ENCODE assay signal across 9 cellular contexts in the genomic region with DNA sequence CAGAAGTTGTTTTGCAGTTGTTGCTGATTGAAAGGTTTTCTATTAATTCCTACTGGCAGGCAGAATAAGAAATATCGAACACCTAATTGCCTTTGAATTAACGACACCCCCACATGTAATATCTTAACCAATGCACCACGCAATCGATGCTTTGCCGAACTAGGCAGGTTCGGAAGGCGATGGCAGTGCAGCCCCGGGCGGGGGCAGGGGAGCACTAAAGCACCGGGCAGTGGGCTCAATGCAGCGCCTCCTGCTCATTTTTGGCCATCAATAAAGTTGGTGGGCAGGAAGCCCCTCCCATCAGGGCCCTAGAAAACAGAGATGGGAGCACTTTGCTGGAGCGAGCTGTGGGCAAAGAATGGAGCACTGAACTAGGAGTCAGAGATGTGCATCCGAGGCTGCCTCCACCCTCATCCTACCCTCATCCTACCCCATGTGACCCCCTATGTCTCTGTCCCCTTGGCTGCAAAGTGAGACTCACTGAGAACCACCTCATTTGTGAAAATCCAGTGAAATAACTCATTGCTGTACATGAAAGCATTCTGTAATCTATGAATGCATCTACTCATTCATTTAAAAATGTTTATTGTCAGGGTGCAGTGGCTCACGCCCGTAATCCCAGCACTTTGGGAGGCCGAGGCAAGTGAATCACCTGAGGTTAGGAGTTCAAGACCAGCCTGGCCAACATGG.
"Had no signal": no experiment of that assay in that cellular context is flagged by ENCODE, and none has a peak within 500 bp of the region (broad histone marks: within the 10 kb centered on the region; RNA-seq: fewer than 3 reads in every experiment).

No MANE protein-coding gene starts in this region.

- DNase-seq: H7, HFFc6, KBM-7 had no signal

- FAIRE-seq: HepG2 had no signal

- H3K4me3 ChIP-seq: GM23338, HAP-1 had no signal

- H2AFZ ChIP-seq: GM23338 had no signal

- H3K4me1 ChIP-seq: HAP-1 had no signal

- H3K36me3 ChIP-seq: HAP-1 had no signal

- H3K36me3 Mint-ChIP-seq: IgD-negative memory B cell had no signal

- H3K4me2 ChIP-seq: GM23338 had no signal

- H3K27ac Mint-ChIP-seq: GM23338, HFFc6 had no signal

- H3K9me3 Mint-ChIP-seq: GM23338, HFFc6, IgD-negative memory B cell had no signal

- H3K4me3 Mint-ChIP-seq: GM23338, HFFc6, IgD-negative memory B cell had no signal

- ATAC-seq: GM23338, HCT116, HepG2 had no signal

- H3K9me3 ChIP-seq: HAP-1 had no signal

- H3K27ac ChIP-seq: HL-60 had no signal
